ENCODE assay signal across 1 cellular context in the genomic region with DNA sequence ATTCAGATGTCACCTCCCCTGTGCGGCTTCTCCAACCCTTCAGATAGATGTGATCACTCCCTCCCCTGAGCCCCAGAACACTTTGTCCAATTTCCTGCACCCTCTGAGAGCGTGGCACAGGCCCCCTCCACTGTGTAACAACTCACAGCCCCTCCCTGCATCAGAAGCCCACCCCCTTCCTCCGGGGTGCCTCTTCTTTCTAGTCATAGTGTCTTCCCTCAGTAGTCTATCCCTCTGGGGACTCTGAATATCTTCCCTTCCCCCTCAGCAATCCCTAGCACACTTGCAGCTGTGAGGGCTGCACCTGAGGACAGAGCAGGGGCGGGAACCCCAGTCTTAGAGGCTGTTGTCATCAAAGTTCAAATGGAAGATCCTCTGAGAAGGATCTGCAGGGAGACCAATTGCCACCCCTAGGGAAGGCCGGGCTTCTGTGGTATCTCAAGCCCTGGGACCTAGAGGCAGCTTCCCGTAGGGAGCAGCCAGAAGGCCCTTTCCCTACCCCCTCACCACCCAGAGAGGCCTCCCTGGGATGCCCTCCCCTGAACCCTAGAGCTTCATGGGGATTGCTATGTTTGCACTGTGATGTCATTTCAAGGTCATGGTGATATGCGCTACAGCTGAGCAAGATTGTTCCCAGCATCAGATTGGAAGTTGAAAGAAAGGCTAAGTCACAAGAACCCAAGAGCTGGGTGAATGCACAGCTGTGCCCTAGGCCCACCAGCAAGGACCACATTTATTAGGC.
A peak's percentile ranks its signal among the peaks of the same experiment; 100 is the strongest.
TF ChIP-seq lines count a peak whose summit lies in the region.

No MANE protein-coding gene starts in this region.

TF ChIP-seq in HepG2, 621 proteins besides CTCF, POLR2A, EP300 and RAD21 (continued from another document and continues in another):
- TF ChIP-seq, protein P1, sequence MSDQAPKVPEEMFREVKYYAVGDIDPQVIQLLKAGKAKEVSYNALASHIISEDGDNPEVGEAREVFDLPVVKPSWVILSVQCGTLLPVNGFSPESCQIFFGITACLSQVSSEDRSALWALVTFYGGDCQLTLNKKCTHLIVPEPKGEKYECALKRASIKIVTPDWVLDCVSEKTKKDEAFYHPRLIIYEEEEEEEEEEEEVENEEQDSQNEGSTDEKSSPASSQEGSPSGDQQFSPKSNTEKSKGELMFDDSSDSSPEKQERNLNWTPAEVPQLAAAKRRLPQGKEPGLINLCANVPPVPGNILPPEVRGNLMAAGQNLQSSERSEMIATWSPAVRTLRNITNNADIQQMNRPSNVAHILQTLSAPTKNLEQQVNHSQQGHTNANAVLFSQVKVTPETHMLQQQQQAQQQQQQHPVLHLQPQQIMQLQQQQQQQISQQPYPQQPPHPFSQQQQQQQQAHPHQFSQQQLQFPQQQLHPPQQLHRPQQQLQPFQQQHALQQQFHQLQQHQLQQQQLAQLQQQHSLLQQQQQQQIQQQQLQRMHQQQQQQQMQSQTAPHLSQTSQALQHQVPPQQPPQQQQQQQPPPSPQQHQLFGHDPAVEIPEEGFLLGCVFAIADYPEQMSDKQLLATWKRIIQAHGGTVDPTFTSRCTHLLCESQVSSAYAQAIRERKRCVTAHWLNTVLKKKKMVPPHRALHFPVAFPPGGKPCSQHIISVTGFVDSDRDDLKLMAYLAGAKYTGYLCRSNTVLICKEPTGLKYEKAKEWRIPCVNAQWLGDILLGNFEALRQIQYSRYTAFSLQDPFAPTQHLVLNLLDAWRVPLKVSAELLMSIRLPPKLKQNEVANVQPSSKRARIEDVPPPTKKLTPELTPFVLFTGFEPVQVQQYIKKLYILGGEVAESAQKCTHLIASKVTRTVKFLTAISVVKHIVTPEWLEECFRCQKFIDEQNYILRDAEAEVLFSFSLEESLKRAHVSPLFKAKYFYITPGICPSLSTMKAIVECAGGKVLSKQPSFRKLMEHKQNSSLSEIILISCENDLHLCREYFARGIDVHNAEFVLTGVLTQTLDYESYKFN (CRISPR knock-in tag; conservative IDR thresholded peaks at IDR 0.05): peak; percentile 88
- TF ChIP-seq ZNF781 (CRISPR knock-in tag; IDR thresholded peaks at IDR 0.05; ENCODE audit: borderline replicate concordance, not compliant biosample characterization) (no peak), FOXJ3 (CRISPR knock-in tag; IDR thresholded peaks at IDR 0.05; ENCODE audit: borderline replicate concordance) (peak; percentile 35; the same call in 1 of the 2 replicates), SKI (IDR thresholded peaks at IDR 0.05; ENCODE audit: partially characterized antibody) (peak; percentile 31), FOXA3 (CRISPR knock-in tag; IDR thresholded peaks at IDR 0.05) (peak; percentile 88), GPN1 (CRISPR knock-in tag; IDR thresholded peaks at IDR 0.05; ENCODE audit: borderline replicate concordance) (no peak), ZNF652 (CRISPR knock-in tag; IDR thresholded peaks at IDR 0.05; ENCODE audit: borderline replicate concordance, low read depth) (no peak), ZNF773 (CRISPR knock-in tag; IDR thresholded peaks at IDR 0.05; ENCODE audit: borderline replicate concordance) (no peak), ZEB1 (IDR thresholded peaks at IDR 0.05; ENCODE audit: insufficient replicate concordance, low read depth) (no peak), ZNF382 (CRISPR knock-in tag; IDR thresholded peaks at IDR 0.05; ENCODE audit: borderline replicate concordance) (no peak), RFX3 (CRISPR knock-in tag; IDR thresholded peaks at IDR 0.05) (no peak), ZNF234 (CRISPR knock-in tag; conservative IDR thresholded peaks at IDR 0.05) (no peak), ZNF615 (CRISPR knock-in tag; IDR thresholded peaks at IDR 0.05; ENCODE audit: borderline replicate concordance) (no peak), ZNF124 (CRISPR knock-in tag; IDR thresholded peaks at IDR 0.05) (no peak), U2AF2 (IDR thresholded peaks at IDR 0.05; ENCODE audit: low read depth, low read length) (no peak), FOXO1 (CRISPR knock-in tag; IDR thresholded peaks at IDR 0.05) (no peak), ZNF3 (CRISPR knock-in tag; IDR thresholded peaks at IDR 0.05) (no peak), RAD51 (IDR thresholded peaks at IDR 0.05; ENCODE audit: borderline replicate concordance) (no peak), AKAP8 (CRISPR knock-in tag; IDR thresholded peaks at IDR 0.05) (no peak), IKZF1 (IDR thresholded peaks at IDR 0.05) (no peak), MAFK (conservative IDR thresholded peaks at IDR 0.05 in 1 of 2, IDR thresholded peaks at IDR 0.05 in 1 of 2; ENCODE audit: low read length in 2 of 2) (no peak), ZNF713 (CRISPR knock-in tag; IDR thresholded peaks at IDR 0.05) (no peak), ZNF441 (CRISPR knock-in tag; IDR thresholded peaks at IDR 0.05; ENCODE audit: borderline replicate concordance) (no peak), TCF7 (IDR thresholded peaks at IDR 0.05; ENCODE audit: low read depth) (no peak), ZNF17 (CRISPR knock-in tag; IDR thresholded peaks at IDR 0.05) (no peak), TARDBP (CRISPR knock-in tag; IDR thresholded peaks at IDR 0.05) (peak; percentile 68; the same call in 1 of the 2 replicates), PCBP2 (optimal IDR thresholded peaks at IDR 0.05; ENCODE audit: low read depth, low read length, poor library complexity, severe bottlenecking) (no peak)
- TF ChIP-seq, protein P2, sequence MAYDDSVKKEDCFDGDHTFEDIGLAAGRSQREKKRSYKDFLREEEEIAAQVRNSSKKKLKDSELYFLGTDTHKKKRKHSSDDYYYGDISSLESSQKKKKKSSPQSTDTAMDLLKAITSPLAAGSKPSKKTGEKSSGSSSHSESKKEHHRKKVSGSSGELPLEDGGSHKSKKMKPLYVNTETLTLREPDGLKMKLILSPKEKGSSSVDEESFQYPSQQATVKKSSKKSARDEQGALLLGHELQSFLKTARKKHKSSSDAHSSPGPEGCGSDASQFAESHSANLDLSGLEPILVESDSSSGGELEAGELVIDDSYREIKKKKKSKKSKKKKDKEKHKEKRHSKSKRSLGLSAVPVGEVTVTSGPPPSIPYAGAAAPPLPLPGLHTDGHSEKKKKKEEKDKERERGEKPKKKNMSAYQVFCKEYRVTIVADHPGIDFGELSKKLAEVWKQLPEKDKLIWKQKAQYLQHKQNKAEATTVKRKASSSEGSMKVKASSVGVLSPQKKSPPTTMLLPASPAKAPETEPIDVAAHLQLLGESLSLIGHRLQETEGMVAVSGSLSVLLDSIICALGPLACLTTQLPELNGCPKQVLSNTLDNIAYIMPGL (CRISPR knock-in tag; IDR thresholded peaks at IDR 0.05; ENCODE audit: borderline replicate concordance in 1 of 2, low read depth in 1 of 2): no peak
- TF ChIP-seq, protein P3, sequence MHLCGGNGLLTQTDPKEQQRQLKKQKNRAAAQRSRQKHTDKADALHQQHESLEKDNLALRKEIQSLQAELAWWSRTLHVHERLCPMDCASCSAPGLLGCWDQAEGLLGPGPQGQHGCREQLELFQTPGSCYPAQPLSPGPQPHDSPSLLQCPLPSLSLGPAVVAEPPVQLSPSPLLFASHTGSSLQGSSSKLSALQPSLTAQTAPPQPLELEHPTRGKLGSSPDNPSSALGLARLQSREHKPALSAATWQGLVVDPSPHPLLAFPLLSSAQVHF (CRISPR knock-in tag; IDR thresholded peaks at IDR 0.05): no peak
- TF ChIP-seq, protein P4, sequence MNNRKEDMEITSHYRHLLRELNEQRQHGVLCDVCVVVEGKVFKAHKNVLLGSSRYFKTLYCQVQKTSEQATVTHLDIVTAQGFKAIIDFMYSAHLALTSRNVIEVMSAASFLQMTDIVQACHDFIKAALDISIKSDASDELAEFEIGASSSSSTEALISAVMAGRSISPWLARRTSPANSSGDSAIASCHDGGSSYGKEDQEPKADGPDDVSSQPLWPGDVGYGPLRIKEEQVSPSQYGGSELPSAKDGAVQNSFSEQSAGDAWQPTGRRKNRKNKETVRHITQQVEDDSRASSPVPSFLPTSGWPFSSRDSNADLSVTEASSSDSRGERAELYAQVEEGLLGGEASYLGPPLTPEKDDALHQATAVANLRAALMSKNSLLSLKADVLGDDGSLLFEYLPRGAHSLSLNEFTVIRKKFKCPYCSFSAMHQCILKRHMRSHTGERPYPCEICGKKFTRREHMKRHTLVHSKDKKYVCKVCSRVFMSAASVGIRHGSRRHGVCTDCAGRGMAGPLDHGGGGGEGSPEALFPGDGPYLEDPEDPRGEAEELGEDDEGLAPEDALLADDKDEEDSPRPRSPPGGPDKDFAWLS (CRISPR knock-in tag; IDR thresholded peaks at IDR 0.05; ENCODE audit: borderline replicate concordance): no peak
- TF ChIP-seq, protein P5, sequence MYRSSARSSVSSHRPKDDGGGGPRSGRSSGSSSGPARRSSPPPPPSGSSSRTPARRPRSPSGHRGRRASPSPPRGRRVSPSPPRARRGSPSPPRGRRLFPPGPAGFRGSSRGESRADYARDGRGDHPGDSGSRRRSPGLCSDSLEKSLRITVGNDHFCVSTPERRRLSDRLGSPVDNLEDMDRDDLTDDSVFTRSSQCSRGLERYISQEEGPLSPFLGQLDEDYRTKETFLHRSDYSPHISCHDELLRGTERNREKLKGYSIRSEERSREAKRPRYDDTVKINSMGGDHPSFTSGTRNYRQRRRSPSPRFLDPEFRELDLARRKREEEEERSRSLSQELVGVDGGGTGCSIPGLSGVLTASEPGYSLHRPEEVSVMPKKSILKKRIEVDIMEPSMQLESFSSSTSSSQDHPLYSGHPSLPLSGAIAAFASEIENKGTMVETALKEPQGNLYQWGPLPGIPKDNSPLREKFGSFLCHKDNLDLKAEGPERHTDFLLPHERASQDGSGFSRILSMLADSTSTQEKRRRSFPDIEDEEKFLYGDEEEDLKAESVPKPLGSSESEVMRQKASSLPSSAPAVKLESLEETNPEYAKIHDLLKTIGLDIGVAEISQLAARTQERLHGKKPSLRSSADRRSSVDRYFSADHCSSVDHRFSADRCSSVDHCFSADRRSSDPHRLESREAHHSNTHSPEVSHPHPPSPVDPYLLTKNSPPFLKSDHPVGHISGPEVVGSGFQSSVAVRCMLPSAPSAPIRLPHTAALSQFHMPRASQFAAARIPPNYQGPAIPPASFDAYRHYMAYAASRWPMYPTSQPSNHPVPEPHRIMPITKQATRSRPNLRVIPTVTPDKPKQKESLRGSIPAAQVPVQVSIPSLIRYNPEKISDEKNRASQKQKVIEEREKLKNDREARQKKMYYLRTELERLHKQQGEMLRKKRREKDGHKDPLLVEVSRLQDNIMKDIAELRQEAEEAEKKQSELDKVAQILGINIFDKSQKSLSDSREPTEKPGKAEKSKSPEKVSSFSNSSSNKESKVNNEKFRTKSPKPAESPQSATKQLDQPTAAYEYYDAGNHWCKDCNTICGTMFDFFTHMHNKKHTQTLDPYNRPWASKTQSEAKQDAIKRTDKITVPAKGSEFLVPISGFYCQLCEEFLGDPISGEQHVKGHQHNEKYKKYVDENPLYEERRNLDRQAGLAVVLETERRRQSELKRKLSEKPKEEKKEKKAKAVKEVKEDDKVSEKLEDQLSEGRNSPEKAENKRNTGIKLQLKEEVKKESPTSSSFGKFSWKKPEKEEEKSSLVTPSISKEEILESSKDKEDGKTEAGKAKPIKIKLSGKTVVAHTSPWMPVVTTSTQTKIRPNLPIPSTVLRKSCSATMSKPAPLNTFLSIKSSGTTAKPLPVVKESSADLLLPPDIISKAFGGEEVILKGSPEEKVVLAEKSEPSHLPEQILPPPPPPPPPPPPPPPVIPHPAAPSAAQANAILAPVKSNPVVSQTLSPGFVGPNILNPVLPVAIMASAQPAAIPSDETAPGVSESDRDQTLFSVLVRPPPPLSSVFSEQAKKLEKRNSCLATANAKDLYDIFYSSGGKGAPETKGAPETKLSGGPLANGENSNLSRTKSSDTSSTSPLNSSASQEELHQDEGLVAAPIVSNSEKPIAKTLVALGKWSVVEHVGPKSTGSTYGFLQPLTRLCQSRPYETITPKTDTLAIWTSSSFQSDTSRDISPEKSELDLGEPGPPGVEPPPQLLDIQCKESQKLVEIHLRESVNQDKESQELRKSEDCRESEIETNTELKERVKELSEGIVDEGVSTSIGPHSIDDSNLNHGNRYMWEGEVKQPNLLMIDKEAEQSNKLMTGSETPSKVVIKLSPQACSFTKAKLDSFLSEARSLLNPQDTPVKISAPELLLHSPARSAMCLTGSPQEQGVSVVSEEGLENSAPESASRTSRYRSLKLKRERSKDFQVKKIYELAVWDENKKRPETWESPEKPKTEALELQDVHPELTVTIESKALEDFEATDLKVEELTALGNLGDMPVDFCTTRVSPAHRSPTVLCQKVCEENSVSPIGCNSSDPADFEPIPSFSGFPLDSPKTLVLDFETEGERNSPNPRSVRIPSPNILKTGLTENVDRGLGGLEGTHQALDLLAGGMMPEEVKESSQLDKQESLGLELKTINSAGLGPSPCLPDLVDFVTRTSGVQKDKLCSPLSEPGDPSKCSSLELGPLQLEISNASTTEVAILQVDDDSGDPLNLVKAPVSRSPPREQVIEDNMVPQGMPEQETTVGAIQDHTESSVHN (CRISPR knock-in tag; IDR thresholded peaks at IDR 0.05): no peak
- TF ChIP-seq, protein P6, sequence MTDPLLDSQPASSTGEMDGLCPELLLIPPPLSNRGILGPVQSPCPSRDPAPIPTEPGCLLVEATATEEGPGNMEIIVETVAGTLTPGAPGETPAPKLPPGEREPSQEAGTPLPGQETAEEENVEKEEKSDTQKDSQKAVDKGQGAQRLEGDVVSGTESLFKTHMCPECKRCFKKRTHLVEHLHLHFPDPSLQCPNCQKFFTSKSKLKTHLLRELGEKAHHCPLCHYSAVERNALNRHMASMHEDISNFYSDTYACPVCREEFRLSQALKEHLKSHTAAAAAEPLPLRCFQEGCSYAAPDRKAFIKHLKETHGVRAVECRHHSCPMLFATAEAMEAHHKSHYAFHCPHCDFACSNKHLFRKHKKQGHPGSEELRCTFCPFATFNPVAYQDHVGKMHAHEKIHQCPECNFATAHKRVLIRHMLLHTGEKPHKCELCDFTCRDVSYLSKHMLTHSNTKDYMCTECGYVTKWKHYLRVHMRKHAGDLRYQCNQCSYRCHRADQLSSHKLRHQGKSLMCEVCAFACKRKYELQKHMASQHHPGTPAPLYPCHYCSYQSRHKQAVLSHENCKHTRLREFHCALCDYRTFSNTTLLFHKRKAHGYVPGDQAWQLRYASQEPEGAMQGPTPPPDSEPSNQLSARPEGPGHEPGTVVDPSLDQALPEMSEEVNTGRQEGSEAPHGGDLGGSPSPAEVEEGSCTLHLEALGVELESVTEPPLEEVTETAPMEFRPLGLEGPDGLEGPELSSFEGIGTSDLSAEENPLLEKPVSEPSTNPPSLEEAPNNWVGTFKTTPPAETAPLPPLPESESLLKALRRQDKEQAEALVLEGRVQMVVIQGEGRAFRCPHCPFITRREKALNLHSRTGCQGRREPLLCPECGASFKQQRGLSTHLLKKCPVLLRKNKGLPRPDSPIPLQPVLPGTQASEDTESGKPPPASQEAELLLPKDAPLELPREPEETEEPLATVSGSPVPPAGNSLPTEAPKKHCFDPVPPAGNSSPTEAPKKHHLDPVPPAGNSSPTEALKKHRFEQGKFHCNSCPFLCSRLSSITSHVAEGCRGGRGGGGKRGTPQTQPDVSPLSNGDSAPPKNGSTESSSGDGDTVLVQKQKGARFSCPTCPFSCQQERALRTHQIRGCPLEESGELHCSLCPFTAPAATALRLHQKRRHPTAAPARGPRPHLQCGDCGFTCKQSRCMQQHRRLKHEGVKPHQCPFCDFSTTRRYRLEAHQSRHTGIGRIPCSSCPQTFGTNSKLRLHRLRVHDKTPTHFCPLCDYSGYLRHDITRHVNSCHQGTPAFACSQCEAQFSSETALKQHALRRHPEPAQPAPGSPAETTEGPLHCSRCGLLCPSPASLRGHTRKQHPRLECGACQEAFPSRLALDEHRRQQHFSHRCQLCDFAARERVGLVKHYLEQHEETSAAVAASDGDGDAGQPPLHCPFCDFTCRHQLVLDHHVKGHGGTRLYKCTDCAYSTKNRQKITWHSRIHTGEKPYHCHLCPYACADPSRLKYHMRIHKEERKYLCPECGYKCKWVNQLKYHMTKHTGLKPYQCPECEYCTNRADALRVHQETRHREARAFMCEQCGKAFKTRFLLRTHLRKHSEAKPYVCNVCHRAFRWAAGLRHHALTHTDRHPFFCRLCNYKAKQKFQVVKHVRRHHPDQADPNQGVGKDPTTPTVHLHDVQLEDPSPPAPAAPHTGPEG (CRISPR knock-in tag; IDR thresholded peaks at IDR 0.05): no peak
